Comparison of ENCODE assay signal across 22 cellular contexts in genomic region chr4:56271121-56271520, GRCh38.
DNase-seq lines count a peak whose midpoint lies in the region; ATAC-seq, FAIRE-seq and TF ChIP-seq lines count a peak whose summit lies in the region.
"Had no signal": no experiment of that assay in that cellular context is flagged by ENCODE, and none has a peak within 500 bp of the region (broad histone marks: within the 10 kb centered on the region; RNA-seq: fewer than 3 reads in every experiment).

No MANE protein-coding gene starts in this region.

- TF ChIP-seq RAD21 in HepG2 (CRISPR knock-in tag; IDR thresholded peaks at IDR 0.05): no peak

- H3K36me3 Mint-ChIP-seq in nephron (ENCODE audit: low read depth): peaks cover 39% of the 10 kb centered on the region

- no peaks in the 10 kb centered on the region for H3K27me3 Mint-ChIP-seq in nephron (ENCODE audit: low read depth)

- no peaks in the 10 kb centered on the region for H3K9me3 Mint-ChIP-seq in nephron

- no peak overlapping the region for H3K27ac ChIP-seq in RWPE1
- no peak overlapping the region for H3K27ac ChIP-seq in HepG2 (ENCODE audit: extremely low read length, insufficient read depth, low read length)
- H3K27ac ChIP-seq in kidney (ENCODE audit: low read depth in 2 of 2, low read length in 2 of 2): no peak overlapping the region
- H3K27ac ChIP-seq: C4-2B, PC-9, SJSA1 had no signal

- TF ChIP-seq EP300 in HepG2 (IDR thresholded peaks at IDR 0.05; ENCODE audit: low read depth in 2 of 2, low read length in 2 of 2) (no peak), HepG2 (CRISPR knock-in tag; IDR thresholded peaks at IDR 0.05; ENCODE audit: borderline replicate concordance) (no peak)

- H3K4me3 ChIP-seq in choroid plexus epithelial cell (ENCODE audit: low read depth, low read length) (no peak overlapping the region), HepG2 (replicated peaks in 1 of 3; ENCODE audit: insufficient read depth in 1 of 3, low read depth in 2 of 3, low read length in 3 of 3) (no peak overlapping the region), kidney (ENCODE audit: low read length in 2 of 2) (no peak overlapping the region)
- H3K4me3 ChIP-seq: PC-9, SJSA1 had no signal

- intact Hi-C loops in HepG2 (cut with micrococcal nuclease; ENCODE audit: unreplicated experiment) (no loop called here), kidney (cut with DNase I) (no loop called here)

- no peak overlapping the region for H3K4me2 ChIP-seq in HepG2 (ENCODE audit: low read depth, low read length)
- H3K4me2 ChIP-seq: PC-9 had no signal

- ATAC-seq in GM18519 (IDR thresholded peaks at IDR 0.05; ENCODE audit: low FRiP score, unreplicated experiment) (no peak), HepG2 (no peak), HG03565 (IDR thresholded peaks at IDR 0.05; ENCODE audit: unreplicated experiment) (no peak)

- BruUV-seq in HepG2 (replicated peaks; lab: Mats Ljungman, UMichigan): no TSS peak

- DNase-seq in M059J (ENCODE audit: low read depth) (peak; percentile 17), RWPE1 (ENCODE audit: low spot score) (peak; percentile 46), choroid plexus epithelial cell (ENCODE audit: low read depth) (peak; percentile 10), HepG2 (ENCODE audit: low spot score) (no peak), kidney (no peak)
- DNase-seq: AML-193, GDM1, H7, IMR-90, MM.1S, NCI-H1092, NCI-H146, NCI-H2029 treated with DMSO at 0.1 percent for 48 hours, NCI-H510A treated with DMSO at 0.1 percent for 48 hours, NCI-H82, PC-9, SW 1271 had no signal

- H3K4me1 ChIP-seq in HepG2 (ENCODE audit: insufficient read depth, low read length) (no peaks in the 10 kb centered on the region), kidney (ENCODE audit: control insufficient read depth in 1 of 2, insufficient read depth in 1 of 2, low read depth in 1 of 2, low read length in 2 of 2) (no peaks in the 10 kb centered on the region)
- H3K4me1 ChIP-seq: SJSA1 had no signal

- no peaks in the 10 kb centered on the region for H3K36me3 ChIP-seq in HepG2 (replicated peaks in 1 of 2; ENCODE audit: control insufficient read depth in 1 of 2, insufficient read depth in 2 of 2, low read length in 2 of 2)
- H3K36me3 ChIP-seq in kidney (ENCODE audit: control insufficient read depth in 1 of 2, insufficient read depth in 2 of 2, low read length in 2 of 2): no peaks in the 10 kb centered on the region
- H3K36me3 ChIP-seq: SJSA1 had no signal

- H3K9ac ChIP-seq in HepG2 (ENCODE audit: insufficient read depth, low read depth, low read length): no peak overlapping the region
- H3K9ac ChIP-seq in kidney (ENCODE audit: low read length in 2 of 2): no peak overlapping the region

- POLR2A ChIA-PET in RWPE1 (lab: Yijun Ruan, JAX; ENCODE audit: low non-redundant PET): no interaction called here
- POLR2A ChIA-PET in HepG2 (lab: Yijun Ruan, JAX): no interaction called here

- H3K27ac Mint-ChIP-seq in nephron: peak overlapping the region in 2 of 3 experiments; percentile 11 to 19

- H3K9me3 ChIP-seq in HepG2 (ENCODE audit: low read length): no peaks in the 10 kb centered on the region
- H3K9me3 ChIP-seq in kidney (ENCODE audit: control insufficient read depth in 1 of 2, low read length in 2 of 2): no peaks in the 10 kb centered on the region
- H3K9me3 ChIP-seq: SJSA1 had no signal

- WGBS in HepG2 (ENCODE audit: low lambda C conversion rate): 86% methylated on average over 2 of the region's 2 CpGs

- peaks cover 6% of the 10 kb centered on the region for H3K4me1 Mint-ChIP-seq in nephron

- no peaks in the 10 kb centered on the region for H3K79me2 ChIP-seq in HepG2 (ENCODE audit: insufficient read depth, low read length)

- TF ChIP-seq CTCF in RWPE1 (conservative IDR thresholded peaks at IDR 0.05; ENCODE audit: low read depth): no peak
- TF ChIP-seq CTCF in choroid plexus epithelial cell (conservative IDR thresholded peaks at IDR 0.05; ENCODE audit: low read depth, low read length): no peak
- no peak for TF ChIP-seq CTCF in nephron (IDR thresholded peaks at IDR 0.05; ENCODE audit: unreplicated experiment in 3 of 3)
- no peak for TF ChIP-seq CTCF in HepG2 (CRISPR knock-in tag; IDR thresholded peaks at IDR 0.05)
- TF ChIP-seq CTCF in kidney (IDR thresholded peaks at IDR 0.05; ENCODE audit: borderline replicate concordance, extremely low read depth, insufficient read depth): no peak

- no peak for TF ChIP-seq POLR2A in HepG2 (IDR thresholded peaks at IDR 0.05; ENCODE audit: insufficient read depth in 1 of 2, low read depth in 2 of 2, low read length in 2 of 2)

- H4K20me1 ChIP-seq in HepG2 (ENCODE audit: insufficient read depth, low read length): no peaks in the 10 kb centered on the region

- H3K4me3 Mint-ChIP-seq in nephron: no peak overlapping the region

- CTCF ChIA-PET in RWPE1 (lab: Yijun Ruan, JAX) (interaction anchor here (0.7 to 1.2 kb wide), 2 partner anchors 15 to 1294 kb away, joined by 4 read pairs; no protein-coding TSS in a partner anchor), HepG2 (lab: Yijun Ruan, JAX; ENCODE audit: low intra/inter-chr PET ratio, low total read pairs) (no interaction called here)

- no peak overlapping the region for H2AFZ ChIP-seq in HepG2 (ENCODE audit: low read length)
- H2AFZ ChIP-seq: PC-9 had no signal

- in situ Hi-C loops in HepG2 (cut with HindIII; ENCODE audit: extremely low pct_ligation_motif_present, low pct_unique_long_range_greater_than_20kb): no loop called here

- FAIRE-seq in HepG2 (lab: Jason Lieb, UNC): no peak
- no peak for FAIRE-seq in kidney (lab: Jason Lieb, UNC)

- no peaks in the 10 kb centered on the region for H3K27me3 ChIP-seq in HepG2 (ENCODE audit: control insufficient read depth in 1 of 2, insufficient read depth in 2 of 2, low read length in 2 of 2)

TF ChIP-seq in HepG2, 621 proteins besides CTCF, POLR2A, EP300 and RAD21:
- TF ChIP-seq ZFP36L2 (CRISPR knock-in tag; IDR thresholded peaks at IDR 0.05): no peak
- TF ChIP-seq ZNF224 (CRISPR knock-in tag; IDR thresholded peaks at IDR 0.05): no peak
- TF ChIP-seq HDAC1 (CRISPR knock-in tag; IDR thresholded peaks at IDR 0.05): no peak
- TF ChIP-seq SSRP1 (CRISPR knock-in tag; IDR thresholded peaks at IDR 0.05): no peak
- TF ChIP-seq DNMT3B (CRISPR knock-in tag; conservative IDR thresholded peaks at IDR 0.05): no peak
- no peak for TF ChIP-seq MTERF4 (CRISPR knock-in tag; IDR thresholded peaks at IDR 0.05)
- TF ChIP-seq ZNF274 (CRISPR knock-in tag; IDR thresholded peaks at IDR 0.05): no peak
- no peak for TF ChIP-seq MEIS1 (CRISPR knock-in tag; IDR thresholded peaks at IDR 0.05; ENCODE audit: borderline replicate concordance)
- no peak for TF ChIP-seq CCDC6 (CRISPR knock-in tag; IDR thresholded peaks at IDR 0.05)
- TF ChIP-seq NBN (conservative IDR thresholded peaks at IDR 0.05): no peak
- TF ChIP-seq ZNF143 (CRISPR knock-in tag; IDR thresholded peaks at IDR 0.05): no peak
- TF ChIP-seq, protein P1, sequence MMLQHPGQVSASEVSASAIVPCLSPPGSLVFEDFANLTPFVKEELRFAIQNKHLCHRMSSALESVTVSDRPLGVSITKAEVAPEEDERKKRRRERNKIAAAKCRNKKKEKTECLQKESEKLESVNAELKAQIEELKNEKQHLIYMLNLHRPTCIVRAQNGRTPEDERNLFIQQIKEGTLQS (CRISPR knock-in tag; IDR thresholded peaks at IDR 0.05): no peak

Comparison
In these comparisons a context has a peak if more than half of its experiments do, and no peak if none do; other contexts are left out.
1. DNase-seq: peak in M059J (single experiment), RWPE1 (single experiment) and choroid plexus epithelial cell (single experiment); none in HepG2 (single experiment) and kidney (single experiment).